ENCODE assay signal across 8 cellular contexts in the genomic region with DNA sequence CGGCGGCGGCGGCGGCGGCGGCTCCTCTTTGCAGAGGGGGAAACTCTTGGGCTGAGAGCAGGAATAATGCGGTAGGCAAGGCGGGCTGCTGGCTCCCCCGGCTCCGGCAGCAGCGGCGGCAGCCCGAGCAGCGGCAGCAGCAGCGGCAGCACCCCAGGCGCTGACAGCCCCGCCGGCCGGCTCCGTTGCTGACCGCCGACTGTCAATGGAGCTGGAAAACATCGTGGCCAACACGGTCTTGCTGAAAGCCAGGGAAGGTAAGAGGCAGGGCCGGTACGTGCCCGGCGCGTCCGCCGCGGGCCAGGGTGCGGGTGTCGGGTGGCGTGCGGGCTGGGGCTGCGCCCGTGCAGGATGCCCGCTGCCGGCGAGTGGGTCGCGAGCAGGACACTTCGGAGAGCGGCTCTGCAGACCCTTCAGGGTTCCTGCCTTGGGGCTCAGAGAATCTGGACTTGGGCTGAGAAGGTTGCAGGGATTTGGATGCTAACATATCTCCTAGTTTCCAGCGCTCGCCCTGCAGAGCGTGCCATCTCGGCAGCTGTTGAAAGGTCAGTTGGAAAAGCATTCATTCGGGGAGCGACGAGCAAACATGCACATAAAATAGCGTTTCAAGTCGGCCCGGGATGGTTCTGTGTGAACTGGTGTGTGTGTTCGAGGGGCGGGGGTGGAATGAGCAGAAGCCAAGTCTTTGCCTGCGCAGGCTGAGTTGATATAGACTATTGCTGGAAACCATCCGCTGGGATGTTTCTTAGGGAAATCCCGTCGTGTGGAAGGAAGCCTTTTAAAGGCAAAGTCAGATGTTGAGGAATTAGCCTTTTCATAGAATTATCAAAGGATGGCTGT.
DNase-seq lines count a peak whose midpoint lies in the region; ATAC-seq and TF ChIP-seq lines count a peak whose summit lies in the region.

No MANE protein-coding gene starts in this region.

- H3K27me3 ChIP-seq in SU-DHL-6 (ENCODE audit: low read length): no peaks in the 10 kb centered on the region
- H3K27me3 ChIP-seq in brain microvascular endothelial cell (replicated peaks): no peaks in the 10 kb centered on the region
- H3K27me3 ChIP-seq in iPS-15b (ENCODE audit: control insufficient read depth, insufficient read depth, low read length): peaks cover 16% of the 10 kb centered on the region

- DNase-seq in activated gamma-delta T cell treated with Interleukin-2 at 50 U/mL for 16 hours (peak; percentile 29), activated gamma-delta T cell (lab: John Stamatoyannopoulos, UW) (no peak), brain microvascular endothelial cell (peak; percentile 56), retinal pigment epithelial cell (ENCODE audit: low read depth) (no peak)

- peaks cover 6% of the 10 kb centered on the region for H3K4me1 ChIP-seq in iPS-15b (ENCODE audit: control insufficient read depth, insufficient read depth, low read length)

- H3K36me3 ChIP-seq in SU-DHL-6 (ENCODE audit: low read length): no peaks in the 10 kb centered on the region
- no peaks in the 10 kb centered on the region for H3K36me3 ChIP-seq in brain microvascular endothelial cell (replicated peaks)
- H3K36me3 ChIP-seq in iPS-15b (ENCODE audit: control insufficient read depth, insufficient read depth, low read length): no peaks in the 10 kb centered on the region

- peak overlapping the region; percentile 67 for H3K4me2 ChIP-seq in SU-DHL-6 (ENCODE audit: low read depth, low read length, poor library complexity, severe bottlenecking)

- peak; percentile 2 for ATAC-seq in HG03457 (IDR thresholded peaks at IDR 0.05; ENCODE audit: unreplicated experiment)
- no peak for ATAC-seq in GM18520 (IDR thresholded peaks at IDR 0.05; ENCODE audit: unreplicated experiment)

- H3K79me2 ChIP-seq in SU-DHL-6 (ENCODE audit: insufficient read depth, low read length): no peaks in the 10 kb centered on the region

- H3K9me2 ChIP-seq in SU-DHL-6 (replicated peaks; ENCODE audit: insufficient read depth, low read length): no peaks in the 10 kb centered on the region

- H3K4me3 ChIP-seq in SU-DHL-6 (ENCODE audit: insufficient read depth, low read length, poor library complexity, severe bottlenecking) (peak overlapping the region; percentile 62), brain microvascular endothelial cell (ENCODE audit: low read depth, low read length) (peak overlapping the region; percentile 86), iPS-15b (ENCODE audit: low read depth, low read length) (peak overlapping the region; percentile 66), retinal pigment epithelial cell (ENCODE audit: low read length) (peak overlapping the region; percentile 61)

- H3K9me3 ChIP-seq in SU-DHL-6 (ENCODE audit: insufficient read depth, low read length) (no peaks in the 10 kb centered on the region), iPS-15b (ENCODE audit: control insufficient read depth, insufficient read depth, low read length) (no peaks in the 10 kb centered on the region)

- H4K20me1 ChIP-seq in SU-DHL-6 (ENCODE audit: low read depth, low read length): no peaks in the 10 kb centered on the region

- peak overlapping the region; percentile 23 for H2AFZ ChIP-seq in SU-DHL-6 (ENCODE audit: low read depth, low read length, severe bottlenecking)

- H3F3A ChIP-seq in SU-DHL-6 (ENCODE audit: insufficient read depth): 0 out of 2 replicates have a peak, but pooled peaks cover 3% of the 10 kb centered on the region

- TF ChIP-seq CTCF in SU-DHL-6 (IDR thresholded peaks at IDR 0.05; ENCODE audit: insufficient read depth, low read length, poor library complexity, severe bottlenecking) (no peak), brain microvascular endothelial cell (IDR thresholded peaks at IDR 0.05; ENCODE audit: low read depth, low read length, missing control alignments) (no peak), retinal pigment epithelial cell (conservative IDR thresholded peaks at IDR 0.05; ENCODE audit: low read depth, low read length) (no peak)

- H3K27ac ChIP-seq in SU-DHL-6 (ENCODE audit: low read depth, low read length): no peak overlapping the region
- peak overlapping the region; percentile 88 for H3K27ac ChIP-seq in brain microvascular endothelial cell

- H3K9ac ChIP-seq in SU-DHL-6 (ENCODE audit: low read length): peak overlapping the region; percentile 52
- no peak overlapping the region for H3K9ac ChIP-seq in iPS-15b (ENCODE audit: low read depth, low read length)

- in situ Hi-C loops in brain microvascular endothelial cell (cut with HindIII; ENCODE audit: low pct_ligation_motif_present, low sequenced_read_pairs): loop anchor here (25.0 kb wide), 1 partner anchor 204 kb away; no protein-coding TSS in a partner anchor

Comparison
In these comparisons a context has a peak if more than half of its experiments do, and no peak if none do; other contexts are left out.
1. DNase-seq: peak in activated gamma-delta T cell treated with Interleukin-2 at 50 U/mL for 16 hours (single experiment) and brain microvascular endothelial cell (single experiment); none in activated gamma-delta T cell (single experiment) and retinal pigment epithelial cell (single experiment).
2. Peak in every context shown above with its lines, with median percentiles within 50 percentile points of each other: H3K4me3 ChIP-seq.